In genomic region chr5:39063037-39063436, GRCh38 we compare ENCODE assay signal across 18 cellular contexts. TPM values are rescaled to one million over a fixed set of nuclear protein-coding genes. Genes with fewer than 3 reads are reported as not detected.
DNase-seq lines count a peak whose midpoint lies in the region; ATAC-seq, FAIRE-seq and TF ChIP-seq lines count a peak whose summit lies in the region.
"Had no signal": no experiment of that assay in that cellular context is flagged by ENCODE, and none has a peak within 500 bp of the region (broad histone marks: within the 10 kb centered on the region; RNA-seq: fewer than 3 reads in every experiment).

No MANE protein-coding gene starts in this region.

- no peaks in the 10 kb centered on the region for H3K27me3 ChIP-seq in astrocyte (ENCODE audit: insufficient read depth, low read length)
- H3K27me3 ChIP-seq: gastroesophageal sphincter had no signal

- intact Hi-C loops in natural killer cell (cut with micrococcal nuclease), result no loop called here

- H3K27me3 Mint-ChIP-seq in natural killer cell (ENCODE audit: low read depth in 2 of 2), result no peaks in the 10 kb centered on the region
- H3K27me3 Mint-ChIP-seq in natural killer cell treated with Interleukin-12 subunit alpha and Interleukin-12 subunit beta and Interleukin-15 and Interleukin-18, amount 100 ng/mL, for 72 hours, result no peaks in the 10 kb centered on the region
- no peaks in the 10 kb centered on the region for H3K27me3 Mint-ChIP-seq in astrocyte (ENCODE audit: low read depth, unreplicated experiment)
- H3K27me3 Mint-ChIP-seq in memory B cell, result no peaks in the 10 kb centered on the region

- H3K4me3 ChIP-seq in astrocyte (ENCODE audit: insufficient read depth, low read depth, low read length), result no peak overlapping the region
- H3K4me3 ChIP-seq: gastroesophageal sphincter, lower lobe of right lung had no signal

- H3K27ac Mint-ChIP-seq in natural killer cell (peak overlapping the region; percentile 4 to 42), astrocyte (ENCODE audit: unreplicated experiment) (no peak overlapping the region), memory B cell (peak overlapping the region; percentile 23)
- no peak overlapping the region for H3K27ac Mint-ChIP-seq in natural killer cell treated with Interleukin-12 subunit alpha and Interleukin-12 subunit beta and Interleukin-15 and Interleukin-18, amount 100 ng/mL, for 72 hours
- H3K27ac Mint-ChIP-seq: nephron progenitor cell had no signal

- no peaks in the 10 kb centered on the region for H3K9me3 ChIP-seq in astrocyte (ENCODE audit: insufficient read depth, low read depth, low read length)

- no peak overlapping the region for H2AFZ ChIP-seq in astrocyte (ENCODE audit: low read depth, low read length)

- no peak for DNase-seq in natural killer cell
- no peak for DNase-seq in natural killer cell treated with Interleukin-12 subunit alpha and Interleukin-12 subunit beta and Interleukin-15 and Interleukin-18, amount 100 ng/mL, for 72 hours (ENCODE audit: low spot score)
- DNase-seq in astrocyte (ENCODE audit: low read depth), result peak; percentile 25
- DNase-seq in memory B cell (ENCODE audit: low spot score in 2 of 2), result no peak
- DNase-seq in NCI-H128 (lab: John Stamatoyannopoulos, UW; ENCODE audit: unreplicated experiment), result no peak
- DNase-seq in NCI-H1092 treated with DMSO at 0.1 percent for 48 hours (lab: John Stamatoyannopoulos, UW), result no peak
- DNase-seq: activated CD8-positive, alpha-beta memory T cell treated with anti-CD3 and anti-CD28 coated beads, Interleukin-2, amount 50 U/mL, for 48 hours; activated naive CD4-positive, alpha-beta T cell; lower lobe of right lung; NCI-H1092; NCI-H748 treated with DMSO at 0.1 percent for 48 hours; nephron progenitor cell; T1000 had no signal

- H3K4me2 ChIP-seq in astrocyte (ENCODE audit: low read length), result no peak overlapping the region
- H3K4me2 ChIP-seq: KMS-11 had no signal

- FAIRE-seq in astrocyte (lab: Jason Lieb, UNC), result no peak
- FAIRE-seq: urothelium cell line had no signal

- peaks cover 51% of the 10 kb centered on the region for H4K20me1 ChIP-seq in astrocyte (ENCODE audit: insufficient read depth, low read length)

- H3K36me3 Mint-ChIP-seq in natural killer cell (peaks cover 16% of the 10 kb centered on the region), astrocyte (ENCODE audit: low read depth, unreplicated experiment) (peaks cover 21% of the 10 kb centered on the region), memory B cell (peaks cover 32% of the 10 kb centered on the region)
- H3K36me3 Mint-ChIP-seq in natural killer cell treated with Interleukin-12 subunit alpha and Interleukin-12 subunit beta and Interleukin-15 and Interleukin-18, amount 100 ng/mL, for 72 hours, result peaks cover 16% of the 10 kb centered on the region

- H3K4me1 ChIP-seq in astrocyte (ENCODE audit: insufficient read depth, low read length), result no peaks in the 10 kb centered on the region

- no peak overlapping the region for H3K9ac ChIP-seq in astrocyte (ENCODE audit: low read length)
- H3K9ac ChIP-seq: KMS-11 had no signal

- H3K4me1 Mint-ChIP-seq in natural killer cell (peaks cover 66 to 72% of the 10 kb centered on the region in 2 donors), astrocyte (ENCODE audit: low read depth, unreplicated experiment) (peaks cover 19% of the 10 kb centered on the region), memory B cell (peaks cover 45% of the 10 kb centered on the region)
- peaks cover 46 to 56% of the 10 kb centered on the region in 2 donors for H3K4me1 Mint-ChIP-seq in natural killer cell treated with Interleukin-12 subunit alpha and Interleukin-12 subunit beta and Interleukin-15 and Interleukin-18, amount 100 ng/mL, for 72 hours (ENCODE audit: low read depth in 2 of 2)
- H3K4me1 Mint-ChIP-seq: nephron progenitor cell had no signal

- peaks cover 0 to 5% of the 10 kb centered on the region in 2 donors for H3K9me3 Mint-ChIP-seq in natural killer cell
- H3K9me3 Mint-ChIP-seq in natural killer cell treated with Interleukin-12 subunit alpha and Interleukin-12 subunit beta and Interleukin-15 and Interleukin-18, amount 100 ng/mL, for 72 hours, result peaks cover 10% of the 10 kb centered on the region
- peaks cover 7% of the 10 kb centered on the region for H3K9me3 Mint-ChIP-seq in astrocyte (ENCODE audit: unreplicated experiment)
- peaks cover 11% of the 10 kb centered on the region for H3K9me3 Mint-ChIP-seq in memory B cell

- peaks cover 98% of the 10 kb centered on the region for H3K79me2 ChIP-seq in astrocyte (ENCODE audit: insufficient read depth, low read length)

- H3K27ac ChIP-seq in astrocyte (ENCODE audit: low read depth, low read length), result no peak overlapping the region
- H3K27ac ChIP-seq: gastroesophageal sphincter, KMS-11, lower lobe of right lung had no signal

- H3K4me3 Mint-ChIP-seq in natural killer cell (no peak overlapping the region), astrocyte (ENCODE audit: unreplicated experiment) (peak overlapping the region; percentile 31), memory B cell (no peak overlapping the region)
- H3K4me3 Mint-ChIP-seq in natural killer cell treated with Interleukin-12 subunit alpha and Interleukin-12 subunit beta and Interleukin-15 and Interleukin-18, amount 100 ng/mL, for 72 hours, result no peak overlapping the region
- H3K4me3 Mint-ChIP-seq: nephron progenitor cell had no signal

- H3K36me3 ChIP-seq in astrocyte (ENCODE audit: insufficient read depth, low read length), result peaks cover 5% of the 10 kb centered on the region

- no peak for ATAC-seq in natural killer cell
- ATAC-seq in natural killer cell treated with Interleukin-12 subunit alpha and Interleukin-12 subunit beta and Interleukin-15 and Interleukin-18, amount 100 ng/mL, for 72 hours, result no peak
- ATAC-seq in memory B cell (ENCODE audit: low read depth), result no peak
- ATAC-seq in GM18909 (IDR thresholded peaks at IDR 0.05; ENCODE audit: poor library complexity, unreplicated experiment), result no peak
- no peak for ATAC-seq in HG03439 (IDR thresholded peaks at IDR 0.05; ENCODE audit: unreplicated experiment)
- ATAC-seq: gastroesophageal sphincter, lower lobe of right lung had no signal

- no peak for TF ChIP-seq CTCF in natural killer cell (IDR thresholded peaks at IDR 0.05)
- TF ChIP-seq CTCF in astrocyte (IDR thresholded peaks at IDR 0.05; ENCODE audit: insufficient read depth, low read depth, low read length), result no peak

RNA-seq across cellular contexts. Expression of gene RICTOR, which starts 11.2 kb away (rescaled TPM):
- 100 to 1,000 TPM; 103 to 105 (median 103) TPM for total RNA-seq in natural killer cell
- total RNA-seq in natural killer cell treated with Interleukin-12 subunit alpha and Interleukin-12 subunit beta and Interleukin-15 and Interleukin-18, amount 100 ng/mL, for 72 hours, result 10 to 100 TPM; 42.7 to 51.0 TPM
- total RNA-seq in astrocyte, result 38.2 and 43.2 TPM in 2 replicates

Comparison
In these comparisons a context has a peak if more than half of its experiments do, and no peak if none do; other contexts are left out.
1. H3K27ac Mint-ChIP-seq: peak in natural killer cell (2 of 2) and memory B cell (single experiment); none in natural killer cell treated with Interleukin-12 subunit alpha and Interleukin-12 subunit beta and Interleukin-15 and Interleukin-18, amount 100 ng/mL, for 72 hours (0 of 2) and astrocyte (single experiment).